ENCODE assay signal across 1 cellular context in genomic region chr4:26692014-26692726, GRCh38.
TF ChIP-seq lines count a peak whose summit lies in the region.

No MANE protein-coding gene starts in this region.

TF ChIP-seq in H1, 55 proteins besides CTCF, POLR2A, EP300 and RAD21:
- TF ChIP-seq CEBPB (IDR thresholded peaks at IDR 0.05; ENCODE audit: low read depth, low read length) (no peak), CBX8 (IDR thresholded peaks at IDR 0.05; ENCODE audit: borderline replicate concordance, low read depth, low read length) (no peak), E2F6 (IDR thresholded peaks at IDR 0.05) (peak; percentile 88), EGR1 (IDR thresholded peaks at IDR 0.05; ENCODE audit: borderline replicate concordance, low read depth, low read length) (no peak), GTF2F1 (IDR thresholded peaks at IDR 0.05; ENCODE audit: borderline replicate concordance, low read depth, low read length) (no peak), KDM4A (IDR thresholded peaks at IDR 0.05; ENCODE audit: low read depth, low read length, severe bottlenecking) (no peak), CREB1 (IDR thresholded peaks at IDR 0.05) (no peak), HDAC6 (IDR thresholded peaks at IDR 0.05; ENCODE audit: low read depth, low read length) (no peak), RXRA (IDR thresholded peaks at IDR 0.05; ENCODE audit: insufficient read depth, low read depth, low read length) (no peak), KDM1A (IDR thresholded peaks at IDR 0.05; ENCODE audit: borderline replicate concordance, low read length) (no peak), CHD7 (IDR thresholded peaks at IDR 0.05; ENCODE audit: insufficient replicate concordance, low read length) (no peak), HDAC2 (IDR thresholded peaks at IDR 0.05; ENCODE audit: borderline replicate concordance in 1 of 2, low read depth in 2 of 2, low read length in 2 of 2) (no peak)
- TF ChIP-seq, protein P1, sequence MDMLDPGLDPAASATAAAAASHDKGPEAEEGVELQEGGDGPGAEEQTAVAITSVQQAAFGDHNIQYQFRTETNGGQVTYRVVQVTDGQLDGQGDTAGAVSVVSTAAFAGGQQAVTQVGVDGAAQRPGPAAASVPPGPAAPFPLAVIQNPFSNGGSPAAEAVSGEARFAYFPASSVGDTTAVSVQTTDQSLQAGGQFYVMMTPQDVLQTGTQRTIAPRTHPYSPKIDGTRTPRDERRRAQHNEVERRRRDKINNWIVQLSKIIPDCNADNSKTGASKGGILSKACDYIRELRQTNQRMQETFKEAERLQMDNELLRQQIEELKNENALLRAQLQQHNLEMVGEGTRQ (IDR thresholded peaks at IDR 0.05; ENCODE audit: low read length) = no peak
- TF ChIP-seq, protein P2, sequence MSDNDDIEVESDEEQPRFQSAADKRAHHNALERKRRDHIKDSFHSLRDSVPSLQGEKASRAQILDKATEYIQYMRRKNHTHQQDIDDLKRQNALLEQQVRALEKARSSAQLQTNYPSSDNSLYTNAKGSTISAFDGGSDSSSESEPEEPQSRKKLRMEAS (IDR thresholded peaks at IDR 0.05) = peak; percentile 79
